Comparison of ENCODE assay signal across 16 cellular contexts in genomic region chr18:46406539-46406932, GRCh38.
DNase-seq lines count a peak whose midpoint lies in the region; ATAC-seq and TF ChIP-seq lines count a peak whose summit lies in the region.
"Had no signal": no experiment of that assay in that cellular context is flagged by ENCODE, and none has a peak within 500 bp of the region (broad histone marks: within the 10 kb centered on the region; RNA-seq: fewer than 3 reads in every experiment).

No MANE protein-coding gene starts in this region.

- 0 out of 2 replicates have a peak overlapping the region, but pooled peaks have one; percentile 4 for H3K9ac ChIP-seq in BLaER1
- H3K9ac ChIP-seq: KMS-11 had no signal

- WGBS in esophagus muscularis mucosa = 88% methylated on average over 4 of the region's 4 CpGs

- H3K27ac ChIP-seq in BLaER1 (peak overlapping the region; percentile 36; the same call in 1 of the 2 replicates), esophagus muscularis mucosa (replicated peaks in 1 of 4) (peak overlapping the region in 3 of 4 donors; percentile 56 to 67 (median 62))
- H3K27ac ChIP-seq: KMS-11, vagina had no signal

- H3K4me1 Mint-ChIP-seq in stimulated activated effector memory CD8-positive, alpha-beta T cell treated with anti-CD3 and anti-CD28 coated beads, Interleukin-12 subunit alpha, Interleukin-12 subunit beta, amount 100 ng/mL, for 72 hours = peaks cover 46% of the 10 kb centered on the region

- H4K20me1 ChIP-seq in BLaER1 = peaks cover 85% of the 10 kb centered on the region

- no peak overlapping the region for H3K4me3 Mint-ChIP-seq in stimulated activated effector memory CD8-positive, alpha-beta T cell treated with anti-CD3 and anti-CD28 coated beads, Interleukin-12 subunit alpha, Interleukin-12 subunit beta, amount 100 ng/mL, for 72 hours
- H3K4me3 Mint-ChIP-seq: activated naive CD8-positive, alpha-beta T cell treated with anti-CD3 and anti-CD28 coated beads, Interleukin-2, amount 50 U/mL, for 24 hours had no signal

- no peaks in the 10 kb centered on the region for H3K27me3 ChIP-seq in BLaER1
- H3K27me3 ChIP-seq in esophagus muscularis mucosa = no peaks in the 10 kb centered on the region
- H3K27me3 ChIP-seq: vagina had no signal

- TF ChIP-seq EP300 in esophagus muscularis mucosa (IDR thresholded peaks at IDR 0.05) = no peak

- TF ChIP-seq CTCF in esophagus muscularis mucosa (IDR thresholded peaks at IDR 0.05) = no peak

- peak overlapping the region; percentile 53 for H3K4me2 ChIP-seq in BLaER1
- H3K4me2 ChIP-seq: KMS-11 had no signal

- no peaks in the 10 kb centered on the region for H3K36me3 Mint-ChIP-seq in stimulated activated effector memory CD8-positive, alpha-beta T cell treated with anti-CD3 and anti-CD28 coated beads, Interleukin-12 subunit alpha, Interleukin-12 subunit beta, amount 100 ng/mL, for 72 hours

- H3K9me3 ChIP-seq in BLaER1 (no peaks in the 10 kb centered on the region), esophagus muscularis mucosa (no peaks in the 10 kb centered on the region)
- H3K9me3 ChIP-seq: vagina had no signal

- no peak for TF ChIP-seq POLR2A in esophagus muscularis mucosa (IDR thresholded peaks at IDR 0.05; ENCODE audit: low read depth)

- intact Hi-C loops in esophagus muscularis mucosa (cut with DNase I) = no loop called here

- H3K4me1 ChIP-seq in BLaER1 (peaks cover 64% of the 10 kb centered on the region), esophagus muscularis mucosa (peaks cover 32 to 57% (median 49%) of the 10 kb centered on the region in 4 donors)

- no peak overlapping the region for H3K27ac Mint-ChIP-seq in stimulated activated effector memory CD8-positive, alpha-beta T cell treated with anti-CD3 and anti-CD28 coated beads, Interleukin-12 subunit alpha, Interleukin-12 subunit beta, amount 100 ng/mL, for 72 hours
- H3K27ac Mint-ChIP-seq: activated naive CD8-positive, alpha-beta T cell treated with anti-CD3 and anti-CD28 coated beads, Interleukin-2, amount 50 U/mL, for 24 hours; activated T-helper 2 cell treated with anti-CD3 and anti-CD28 coated beads, Interferon-gamma antibody, Interleukin-2, Interleukin-4, amounts not matched to agents 10 μg/mL and 5 μg/mL and 100 μg/mL, durations not matched to agents 14 hours and 24 hours and 36 hours had no signal

- no peaks in the 10 kb centered on the region for H3K9me3 Mint-ChIP-seq in stimulated activated effector memory CD8-positive, alpha-beta T cell treated with anti-CD3 and anti-CD28 coated beads, Interleukin-12 subunit alpha, Interleukin-12 subunit beta, amount 100 ng/mL, for 72 hours
- H3K9me3 Mint-ChIP-seq: activated naive CD8-positive, alpha-beta T cell treated with anti-CD3 and anti-CD28 coated beads, Interleukin-2, amount 50 U/mL, for 24 hours; activated T-helper 2 cell treated with anti-CD3 and anti-CD28 coated beads, Interferon-gamma antibody, Interleukin-2, Interleukin-4, amounts not matched to agents 10 μg/mL and 5 μg/mL and 100 μg/mL, durations not matched to agents 14 hours and 24 hours and 36 hours had no signal

- H3K36me3 ChIP-seq in BLaER1 = peaks cover 22% of the 10 kb centered on the region; the same call in 1 of the 2 replicates
- no peaks in the 10 kb centered on the region for H3K36me3 ChIP-seq in esophagus muscularis mucosa
- H3K36me3 ChIP-seq: vagina had no signal

- DNase-seq in D341Med (ENCODE audit: low spot score) (peak; percentile 62), NCI-H2107 (lab: John Stamatoyannopoulos, UW) (peak; percentile 64), esophagus muscularis mucosa (ENCODE audit: extremely low spot score) (no peak), C1 segment of cervical spinal cord (lab: John Stamatoyannopoulos, UW) (no peak)
- DNase-seq in stimulated activated effector memory CD8-positive, alpha-beta T cell treated with anti-CD3 and anti-CD28 coated beads, Interleukin-12 subunit alpha, Interleukin-12 subunit beta, amount 100 ng/mL, for 72 hours (ENCODE audit: low spot score in 2 of 2) = no peak
- DNase-seq: activated CD4-positive, CD25-positive, alpha-beta regulatory T cell treated with anti-CD3 and anti-CD28 coated beads, Interleukin-2, amount 50 U/mL, for 72 hours; activated naive CD8-positive, alpha-beta T cell treated with anti-CD3 and anti-CD28 coated beads, Interleukin-2, amount 50 U/mL, for 24 hours; cortex of kidney; foreskin melanocyte; NCI-H526 treated with DMSO at 0.1 percent for 48 hours; stimulated activated CD4-positive, alpha-beta T cell treated with anti-CD3 and anti-CD28 coated beads, Interleukin-2, amount 100 ng/mL, for 24 hours had no signal

- no peak overlapping the region for H3K4me3 ChIP-seq in BLaER1
- H3K4me3 ChIP-seq in esophagus muscularis mucosa = no peak overlapping the region
- H3K4me3 ChIP-seq: vagina had no signal

- ATAC-seq in HG02885 (IDR thresholded peaks at IDR 0.05; ENCODE audit: poor library complexity, unreplicated experiment) = no peak
- no peak for ATAC-seq in stimulated activated effector memory CD8-positive, alpha-beta T cell treated with anti-CD3 and anti-CD28 coated beads, Interleukin-12 subunit alpha, Interleukin-12 subunit beta, amount 100 ng/mL, for 72 hours
- ATAC-seq: activated naive CD8-positive, alpha-beta T cell treated with anti-CD3 and anti-CD28 coated beads, Interleukin-2, amount 50 U/mL, for 24 hours had no signal

Comparison
In these comparisons a context has a peak if more than half of its experiments do, and no peak if none do; other contexts are left out.
1. DNase-seq: peak in D341Med (single experiment) and NCI-H2107 (single experiment); none in esophagus muscularis mucosa (single experiment), C1 segment of cervical spinal cord (0 of 14) and stimulated activated effector memory CD8-positive, alpha-beta T cell treated with anti-CD3 and anti-CD28 coated beads, Interleukin-12 subunit alpha, Interleukin-12 subunit beta, amount 100 ng/mL, for 72 hours (0 of 2).